ENCODE assay signal across 23 cellular contexts in the genomic region with DNA sequence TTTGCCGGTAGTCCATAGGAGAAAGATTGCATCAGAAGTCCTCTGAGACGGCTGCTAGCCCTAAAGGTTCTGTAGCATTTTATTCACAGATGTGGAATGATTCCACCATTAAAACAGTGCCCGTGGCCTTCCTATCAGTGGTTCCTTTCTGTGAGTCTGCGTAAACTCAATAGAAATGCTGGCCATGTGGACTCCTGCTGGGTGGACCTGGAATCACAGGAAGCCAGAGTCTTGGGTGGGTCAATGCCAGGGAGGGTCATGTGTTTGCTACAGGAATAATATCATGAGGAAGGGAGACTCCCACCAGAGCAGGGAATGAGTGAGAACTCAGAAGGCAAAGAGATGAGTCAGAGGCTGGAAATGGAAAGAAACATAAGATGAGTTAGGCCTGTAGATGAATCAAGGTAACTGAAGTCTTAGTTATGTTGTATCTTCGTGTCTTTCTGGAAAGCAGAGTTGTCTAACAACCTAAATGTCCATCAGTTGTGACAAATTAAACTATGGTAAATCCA.
DNase-seq lines count a peak whose midpoint lies in the region; ATAC-seq and FAIRE-seq lines count a peak whose summit lies in the region.
"Had no signal": no experiment of that assay in that cellular context is flagged by ENCODE, and none has a peak within 500 bp of the region (broad histone marks: within the 10 kb centered on the region; RNA-seq: fewer than 3 reads in every experiment).

No MANE protein-coding gene starts in this region.

- DNase-seq in Daoy (ENCODE audit: low read depth), result peak; percentile 32
- DNase-seq in NCI-H226, result peak; percentile 89
- peak; percentile 54 for DNase-seq in islet precursor cell
- DNase-seq in urothelium cell line (ENCODE audit: low spot score), result peak; percentile 30
- DNase-seq in natural killer cell treated with Interleukin-12 subunit alpha and Interleukin-12 subunit beta and Interleukin-15 and Interleukin-18, amount 100 ng/mL, for 72 hours (ENCODE audit: low spot score), result no peak
- no peak for DNase-seq in NCI-H2029 treated with DMSO at 0.1 percent for 48 hours (lab: John Stamatoyannopoulos, UW)
- no peak for DNase-seq in stimulated activated CD4-positive, alpha-beta T cell treated with anti-CD3 and anti-CD28 coated beads, Interleukin-2, amount 100 ng/mL, for 48 hours
- DNase-seq: BE2C; CD8-positive, alpha-beta memory T cell; DMS79 treated with DMSO at 0.1 percent for 48 hours; NCI-H1105; NCI-H1436 treated with DMSO at 0.1 percent for 48 hours; NCI-H187 treated with DMSO at 0.1 percent for 48 hours; NCI-H2107; NCI-H446; NCI-H524 treated with DMSO at 0.1 percent for 48 hours; NCI-H774; PC-9; SHP77; T-cell had no signal

- no peak for ATAC-seq in natural killer cell treated with Interleukin-12 subunit alpha and Interleukin-12 subunit beta and Interleukin-15 and Interleukin-18, amount 100 ng/mL, for 72 hours
- ATAC-seq: T-cell had no signal

- H3K36me3 Mint-ChIP-seq in natural killer cell treated with Interleukin-12 subunit alpha and Interleukin-12 subunit beta and Interleukin-15 and Interleukin-18, amount 100 ng/mL, for 72 hours, result peaks cover under 1% of the 10 kb centered on the region
- H3K36me3 Mint-ChIP-seq: CD14-positive monocyte, T-cell had no signal

- no peaks in the 10 kb centered on the region for H3K27me3 Mint-ChIP-seq in natural killer cell treated with Interleukin-12 subunit alpha and Interleukin-12 subunit beta and Interleukin-15 and Interleukin-18, amount 100 ng/mL, for 72 hours
- H3K27me3 Mint-ChIP-seq: CD8-positive, alpha-beta memory T cell; T-cell had no signal

- no peak for FAIRE-seq in urothelium cell line (lab: Jason Lieb, UNC)
- FAIRE-seq: GM12892, H1 had no signal

- H3K4me3 Mint-ChIP-seq in natural killer cell treated with Interleukin-12 subunit alpha and Interleukin-12 subunit beta and Interleukin-15 and Interleukin-18, amount 100 ng/mL, for 72 hours, result no peak overlapping the region
- H3K4me3 Mint-ChIP-seq: CD14-positive monocyte; CD8-positive, alpha-beta memory T cell; T-cell had no signal

- peaks cover 0 to under 1% of the 10 kb centered on the region in 2 donors for H3K4me1 Mint-ChIP-seq in natural killer cell treated with Interleukin-12 subunit alpha and Interleukin-12 subunit beta and Interleukin-15 and Interleukin-18, amount 100 ng/mL, for 72 hours (ENCODE audit: low read depth in 2 of 2)

- no peak overlapping the region for H3K27ac Mint-ChIP-seq in natural killer cell treated with Interleukin-12 subunit alpha and Interleukin-12 subunit beta and Interleukin-15 and Interleukin-18, amount 100 ng/mL, for 72 hours
- H3K27ac Mint-ChIP-seq: CD8-positive, alpha-beta memory T cell; T-cell had no signal

- peaks cover 8% of the 10 kb centered on the region for H3K9me3 Mint-ChIP-seq in natural killer cell treated with Interleukin-12 subunit alpha and Interleukin-12 subunit beta and Interleukin-15 and Interleukin-18, amount 100 ng/mL, for 72 hours

Comparison
In these comparisons a context has a peak if more than half of its experiments do, and no peak if none do; other contexts are left out.
1. DNase-seq: peak in Daoy (single experiment), NCI-H226 (single experiment), islet precursor cell (single experiment) and urothelium cell line (single experiment); none in natural killer cell treated with Interleukin-12 subunit alpha and Interleukin-12 subunit beta and Interleukin-15 and Interleukin-18, amount 100 ng/mL, for 72 hours (single experiment), NCI-H2029 treated with DMSO at 0.1 percent for 48 hours (single experiment) and stimulated activated CD4-positive, alpha-beta T cell treated with anti-CD3 and anti-CD28 coated beads, Interleukin-2, amount 100 ng/mL, for 48 hours (0 of 2).